ENCODE assay signal across 10 cellular contexts in the genomic region with DNA sequence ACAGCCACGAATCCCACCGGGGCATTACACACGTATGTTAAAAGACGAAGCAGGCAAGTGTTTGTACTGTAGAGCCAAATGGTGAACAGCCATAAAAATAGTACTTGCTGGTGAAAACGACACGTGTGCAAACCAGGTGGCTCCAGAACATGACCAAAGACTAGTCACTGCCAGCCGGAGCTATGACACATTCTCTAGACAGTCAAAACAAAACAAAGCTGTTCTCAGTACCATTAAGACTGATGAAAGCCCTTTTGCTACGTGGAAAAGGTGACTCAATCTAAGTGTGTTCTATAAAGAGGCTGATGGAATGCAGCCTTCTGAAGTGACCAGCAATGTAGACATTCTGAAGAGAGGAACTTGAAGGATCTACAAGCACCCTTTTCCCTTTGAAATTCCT.
DNase-seq lines count a peak whose midpoint lies in the region; ATAC-seq and TF ChIP-seq lines count a peak whose summit lies in the region.
"Had no signal": no experiment of that assay in that cellular context is flagged by ENCODE, and none has a peak within 500 bp of the region (broad histone marks: within the 10 kb centered on the region; RNA-seq: fewer than 3 reads in every experiment).

No MANE protein-coding gene starts in this region.

- H3K4me1 ChIP-seq in BE2C, result no peaks in the 10 kb centered on the region
- no peaks in the 10 kb centered on the region for H3K4me1 ChIP-seq in right cardiac atrium (ENCODE audit: control insufficient read depth, insufficient read depth, low read length)

- peaks cover 15% of the 10 kb centered on the region for H3K4me1 Mint-ChIP-seq in Calu3 (ENCODE audit: low read depth, unreplicated experiment)

- no peaks in the 10 kb centered on the region for H3K36me3 Mint-ChIP-seq in Calu3 (ENCODE audit: insufficient read depth, unreplicated experiment)

- no TSS peak for BruUV-seq in Calu3 (replicated peaks; lab: Mats Ljungman, UMichigan)

- H3K27ac ChIP-seq in right cardiac atrium (ENCODE audit: low read length), result no peak overlapping the region
- H3K27ac ChIP-seq: neutrophil had no signal

- H3K4me3 Mint-ChIP-seq in Calu3 (ENCODE audit: low read depth, unreplicated experiment), result no peak overlapping the region

- CTCF ChIA-PET in Calu3 (lab: Charles Lee), result interaction anchor here (0.6 to 1.2 kb wide), 2 partner anchors 21 to 819 kb away, joined by 3 read pairs; no protein-coding TSS in a partner anchor

- ATAC-seq in HG03460 (IDR thresholded peaks at IDR 0.05; ENCODE audit: unreplicated experiment), result peak; percentile 78
- peak; percentile 29 for ATAC-seq in esophagus mucosa
- ATAC-seq in right cardiac atrium, result no peak

- DNase-seq in Calu3 (peak; percentile 59), GM20000 (ENCODE audit: low spot score) (peak; percentile 12), SHP77 treated with DMSO at 0.1 percent for 48 hours (lab: John Stamatoyannopoulos, UW) (no peak), BE2C (no peak), right cardiac atrium (no peak)
- DNase-seq in activated CD8-positive, alpha-beta memory T cell treated with anti-CD3 and anti-CD28 coated beads, Interleukin-2, amount 50 U/mL, for 48 hours, result no peak
- DNase-seq: central memory CD4-positive, alpha-beta T cell had no signal

- 81% methylated on average over 8 of the region's 8 CpGs for WGBS in right cardiac atrium

- H3K27me3 Mint-ChIP-seq in Calu3 (ENCODE audit: unreplicated experiment), result no peaks in the 10 kb centered on the region

- intact Hi-C loops in Calu3 (cut with micrococcal nuclease; ENCODE audit: unreplicated experiment) (no loop called here), right cardiac atrium (cut with DNase I) (no loop called here)

- TF ChIP-seq CTCF in Calu3 (IDR thresholded peaks at IDR 0.05; ENCODE audit: unreplicated experiment), result no peak
- no peak for TF ChIP-seq CTCF in GM20000 (IDR thresholded peaks at IDR 0.05; ENCODE audit: extremely low read depth, missing control alignments)
- TF ChIP-seq CTCF in BE2C (IDR thresholded peaks at IDR 0.05; ENCODE audit: low read depth, low read length), result no peak

- H3K27ac Mint-ChIP-seq in Calu3 (ENCODE audit: unreplicated experiment), result peak overlapping the region; percentile 92

- no peaks in the 10 kb centered on the region for H3K9me3 ChIP-seq in BE2C
- no peaks in the 10 kb centered on the region for H3K9me3 ChIP-seq in right cardiac atrium (ENCODE audit: control insufficient read depth, low read length)
- H3K9me3 ChIP-seq: neutrophil had no signal

- no peak overlapping the region for H3K4me3 ChIP-seq in BE2C (ENCODE audit: low read depth, low read length)
- H3K4me3 ChIP-seq in right cardiac atrium (ENCODE audit: low read length), result no peak overlapping the region

- H3K27me3 ChIP-seq in BE2C (no peaks in the 10 kb centered on the region), right cardiac atrium (ENCODE audit: control insufficient read depth, insufficient read depth) (no peaks in the 10 kb centered on the region)
- H3K27me3 ChIP-seq: neutrophil had no signal

- peaks cover 2% of the 10 kb centered on the region for H3K9me3 Mint-ChIP-seq in Calu3 (ENCODE audit: low read depth, unreplicated experiment)

- H3K36me3 ChIP-seq in BE2C, result no peaks in the 10 kb centered on the region
- H3K36me3 ChIP-seq: neutrophil had no signal

Comparison
In these comparisons a context has a peak if more than half of its experiments do, and no peak if none do; other contexts are left out.
1. DNase-seq: peak in Calu3 (single experiment) and GM20000 (single experiment); none in SHP77 treated with DMSO at 0.1 percent for 48 hours (single experiment), activated CD8-positive, alpha-beta memory T cell treated with anti-CD3 and anti-CD28 coated beads, Interleukin-2, amount 50 U/mL, for 48 hours (single experiment), BE2C (single experiment) and right cardiac atrium (0 of 3).
2. ATAC-seq: peak in HG03460 (single experiment) and esophagus mucosa (single experiment); none in right cardiac atrium (0 of 2).